8 cellular contexts compared by ENCODE assay signal in the genomic region with DNA sequence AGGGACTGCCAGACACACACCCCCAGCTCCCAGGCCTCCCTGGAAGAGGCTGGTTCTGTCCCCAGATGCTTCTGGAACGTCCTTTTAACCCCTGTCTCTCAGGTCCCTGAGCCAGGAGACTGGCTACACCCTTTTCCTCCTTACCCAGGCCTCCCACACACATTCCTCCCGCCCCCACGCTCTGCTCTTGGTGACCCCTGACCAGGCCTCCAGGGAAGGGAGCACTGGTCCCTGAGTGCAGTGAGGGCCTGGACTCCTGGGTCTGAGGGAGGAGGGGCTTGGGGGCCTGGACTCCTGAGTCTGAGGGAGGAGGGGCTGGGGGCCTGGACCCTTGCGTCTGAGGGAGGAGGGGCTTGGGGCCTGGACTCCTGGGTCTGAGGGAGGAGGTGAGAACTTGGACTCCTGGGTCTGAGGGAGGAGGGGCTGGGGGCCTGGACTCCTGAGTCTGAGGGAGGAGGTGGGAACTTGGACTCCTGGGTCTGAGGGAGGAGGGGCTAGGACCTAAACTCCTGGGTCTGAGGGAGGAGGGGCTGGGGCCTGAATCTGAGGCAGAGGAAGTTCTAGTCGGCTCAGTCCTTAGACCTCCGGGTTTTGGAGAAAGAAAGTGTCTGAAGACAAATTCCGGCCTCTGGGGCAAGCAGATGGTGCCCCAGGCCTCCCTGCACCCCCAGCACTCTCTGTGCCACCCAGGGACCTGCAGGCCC. TPM values are rescaled to one million over a fixed set of nuclear protein-coding genes. Genes with fewer than 3 reads are reported as not detected.
"Had no signal": no experiment of that assay in that cellular context is flagged by ENCODE, and none has a peak within 500 bp of the region (broad histone marks: within the 10 kb centered on the region; RNA-seq: fewer than 3 reads in every experiment).

No MANE protein-coding gene starts in this region.

- H3K4me3 ChIP-seq: pancreas, transverse colon had no signal

- ATAC-seq: left lobe of liver; naive thymus-derived CD8-positive, alpha-beta T cell; right cardiac atrium; stimulated activated naive CD8-positive, alpha-beta T cell treated with anti-CD3 and anti-CD28 coated beads, Interleukin-15, Interleukin-2, amounts not matched to agents 100 U/mL and 50 U/mL, for 24 hours had no signal

- H3K27ac ChIP-seq: pancreas, transverse colon had no signal

- H3K9me3 Mint-ChIP-seq: dendritic cell treated with granulocyte-macrophage colony-stimulating factor and Interleukin-4, amounts not matched to agents 40 ng/mL and 50 ng/mL, for 4 days had no signal

- H3K4me3 Mint-ChIP-seq: dendritic cell treated with granulocyte-macrophage colony-stimulating factor and Interleukin-4, amounts not matched to agents 40 ng/mL and 50 ng/mL, for 4 days; naive thymus-derived CD8-positive, alpha-beta T cell had no signal

- H3K4me1 ChIP-seq: pancreas, transverse colon had no signal

- H3K27ac Mint-ChIP-seq: dendritic cell treated with granulocyte-macrophage colony-stimulating factor and Interleukin-4, amounts not matched to agents 40 ng/mL and 50 ng/mL, for 4 days; naive thymus-derived CD8-positive, alpha-beta T cell had no signal

- FAIRE-seq: endometrium, pancreas had no signal

- H3K36me3 ChIP-seq: pancreas, transverse colon had no signal

- DNase-seq: naive thymus-derived CD8-positive, alpha-beta T cell; pancreas; right cardiac atrium; stimulated activated naive CD8-positive, alpha-beta T cell treated with anti-CD3 and anti-CD28 coated beads, Interleukin-15, Interleukin-2, amounts not matched to agents 100 U/mL and 50 U/mL, for 24 hours; transverse colon had no signal

- H3K9me3 ChIP-seq: pancreas, transverse colon had no signal

RNA-seq across cellular contexts. Expression of a gene that starts 0.5 kb away (rescaled TPM):
- total RNA-seq: left lobe of liver; naive thymus-derived CD8-positive, alpha-beta T cell; pancreas; right cardiac atrium; transverse colon had no signal
- polyA plus RNA-seq: naive thymus-derived CD8-positive, alpha-beta T cell; pancreas; right cardiac atrium had no signal

RNA-seq across cellular contexts. Expression of a gene that starts 14.9 kb away (rescaled TPM):
- total RNA-seq: left lobe of liver; naive thymus-derived CD8-positive, alpha-beta T cell; pancreas; right cardiac atrium; transverse colon had no signal
- polyA plus RNA-seq: naive thymus-derived CD8-positive, alpha-beta T cell; right cardiac atrium had no signal

RNA-seq across cellular contexts. Expression of a gene that starts 16.0 kb away (rescaled TPM):
- total RNA-seq: left lobe of liver; naive thymus-derived CD8-positive, alpha-beta T cell; pancreas; right cardiac atrium; transverse colon had no signal
- polyA plus RNA-seq: naive thymus-derived CD8-positive, alpha-beta T cell; right cardiac atrium had no signal

RNA-seq across cellular contexts. Expression of a gene that starts 32.5 kb away (rescaled TPM):
- total RNA-seq: left lobe of liver; naive thymus-derived CD8-positive, alpha-beta T cell; pancreas; right cardiac atrium; transverse colon had no signal
- polyA plus RNA-seq: naive thymus-derived CD8-positive, alpha-beta T cell; pancreas had no signal

RNA-seq across cellular contexts. Expression of a gene that starts 50.6 kb away (rescaled TPM):
- total RNA-seq: left lobe of liver; naive thymus-derived CD8-positive, alpha-beta T cell had no signal
- polyA plus RNA-seq: naive thymus-derived CD8-positive, alpha-beta T cell had no signal
